In genomic region chr10:13983035-13983434, GRCh38 we compare ENCODE assay signal across 32 cellular contexts.
"Had no signal": no experiment of that assay in that cellular context is flagged by ENCODE, and none has a peak within 500 bp of the region (broad histone marks: within the 10 kb centered on the region; RNA-seq: fewer than 3 reads in every experiment).

No MANE protein-coding gene starts in this region.

- ATAC-seq: foreskin keratinocyte; gastroesophageal sphincter; heart right ventricle; left cardiac atrium; left ventricle myocardium superior; natural killer cell; psoas muscle; right cardiac atrium; stimulated activated memory B cell treated with anti-CD40 and anti-IgM and Interleukin-4, amounts not matched to agents 10 μg/mL and 1 μg/mL and 100 μg/mL, for 72 hours; stimulated activated naive CD8-positive, alpha-beta T cell treated with anti-CD3 and anti-CD28 coated beads, Interleukin-15, Interleukin-2, amounts not matched to agents 100 U/mL and 50 U/mL, for 24 hours had no signal

- H3K36me3 ChIP-seq: esophagus muscularis mucosa, gastroesophageal sphincter, heart right ventricle, ovary, spleen, upper lobe of left lung had no signal

- H3K4me3 Mint-ChIP-seq: dendritic cell treated with granulocyte-macrophage colony-stimulating factor and Interleukin-4, amounts not matched to agents 40 ng/mL and 50 ng/mL, for 4 days; memory B cell; natural killer cell; stimulated activated memory B cell treated with anti-CD40 and anti-IgM and Interleukin-4, amounts not matched to agents 10 μg/mL and 1 μg/mL and 100 μg/mL, for 72 hours had no signal

- H3K4me3 ChIP-seq: esophagus muscularis mucosa, gastroesophageal sphincter, heart right ventricle, lung, ovary, psoas muscle, skin epidermis, spleen, testis, tibial nerve, upper lobe of left lung had no signal

- H3K27ac ChIP-seq: esophagus muscularis mucosa, foreskin keratinocyte, gastroesophageal sphincter, heart right ventricle, ovary, psoas muscle, skin epidermis, spleen, testis, tibial nerve, upper lobe of left lung had no signal

- H3K27me3 Mint-ChIP-seq: memory B cell; stimulated activated memory B cell treated with anti-CD40 and anti-IgM and Interleukin-4, amounts not matched to agents 10 μg/mL and 1 μg/mL and 100 μg/mL, for 72 hours had no signal

- DNase-seq: cerebellar nuclear complex; effector CD8-positive, alpha-beta T cell; foreskin keratinocyte; glutamatergic neuron; heart right ventricle; hippocampal formation; left cardiac atrium; left ventricle myocardium superior; natural killer cell; nucleus accumbens; ovary; posterior cingulate gyrus; psoas muscle; right cardiac atrium; spleen; stimulated activated CD4-positive, alpha-beta T cell treated with anti-CD3 and anti-CD28 coated beads, Interleukin-4, amount 100 ng/mL, for 4 hours; stimulated activated naive CD8-positive, alpha-beta T cell treated with anti-CD3 and anti-CD28 coated beads, Interleukin-15, Interleukin-2, amounts not matched to agents 100 U/mL and 50 U/mL, for 24 hours; substantia nigra; testis; upper lobe of left lung had no signal

- H3K27me3 ChIP-seq: esophagus muscularis mucosa, gastroesophageal sphincter, heart right ventricle, ovary, spleen, testis, tibial nerve, upper lobe of left lung had no signal

- H3K27ac Mint-ChIP-seq: dendritic cell treated with granulocyte-macrophage colony-stimulating factor and Interleukin-4, amounts not matched to agents 40 ng/mL and 50 ng/mL, for 4 days; memory B cell; natural killer cell; stimulated activated memory B cell treated with anti-CD40 and anti-IgM and Interleukin-4, amounts not matched to agents 10 μg/mL and 1 μg/mL and 100 μg/mL, for 72 hours had no signal

- FAIRE-seq: colon, endothelial cell of umbilical vein, islet of Langerhans, urothelium cell line had no signal

- H3K36me3 Mint-ChIP-seq: memory B cell; natural killer cell; stimulated activated memory B cell treated with anti-CD40 and anti-IgM and Interleukin-4, amounts not matched to agents 10 μg/mL and 1 μg/mL and 100 μg/mL, for 72 hours had no signal

- H3K4me1 Mint-ChIP-seq: natural killer cell had no signal

- H3K9me3 Mint-ChIP-seq: dendritic cell treated with granulocyte-macrophage colony-stimulating factor and Interleukin-4, amounts not matched to agents 40 ng/mL and 50 ng/mL, for 4 days; natural killer cell; stimulated activated memory B cell treated with anti-CD40 and anti-IgM and Interleukin-4, amounts not matched to agents 10 μg/mL and 1 μg/mL and 100 μg/mL, for 72 hours had no signal

- H3K4me1 ChIP-seq: foreskin keratinocyte, psoas muscle, testis had no signal

- H3K9me3 ChIP-seq: esophagus muscularis mucosa, gastroesophageal sphincter, heart right ventricle, ovary, psoas muscle, spleen, testis, tibial nerve, upper lobe of left lung had no signal
